In the genomic region with DNA sequence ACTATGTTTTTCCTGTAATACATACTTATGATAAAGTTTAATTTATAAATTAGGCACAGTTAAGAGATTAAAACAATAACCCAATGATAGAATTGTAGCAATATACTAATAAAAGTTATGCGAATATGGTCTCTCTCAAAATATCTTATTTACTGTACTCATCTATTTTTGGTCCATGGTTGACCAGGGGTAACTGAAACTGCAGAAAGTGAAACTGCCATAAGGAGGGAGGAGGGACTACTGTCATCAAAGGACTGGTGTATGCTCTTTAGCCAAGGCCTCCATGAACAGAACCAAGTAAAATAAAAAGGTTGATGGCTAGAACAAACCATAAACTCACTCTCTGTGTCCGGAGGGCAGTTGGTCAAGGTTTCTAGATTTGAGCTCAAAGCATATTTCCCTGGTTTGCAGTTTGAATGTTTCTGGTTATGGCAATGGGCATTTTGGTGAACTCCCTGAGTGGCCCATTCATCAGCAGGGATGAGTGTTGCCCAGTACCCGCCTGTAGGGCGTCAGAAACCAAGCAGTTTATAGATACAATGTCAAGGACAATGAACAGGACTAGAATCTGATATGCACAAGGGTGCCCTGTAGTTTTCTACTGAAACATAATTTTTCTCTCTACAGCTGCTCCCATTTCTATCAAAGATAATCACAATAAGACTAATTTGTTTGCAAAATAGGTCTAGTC, we compare ENCODE assay signal across 12 cellular contexts. TPM values are rescaled to one million over a fixed set of nuclear protein-coding genes. Genes with fewer than 3 reads are reported as not detected.
A peak's percentile ranks its signal among the peaks of the same experiment; 100 is the strongest.
DNase-seq lines count a peak whose midpoint lies in the region; ATAC-seq and TF ChIP-seq lines count a peak whose summit lies in the region.
"Had no signal": no experiment of that assay in that cellular context is flagged by ENCODE, and none has a peak within 500 bp of the region (broad histone marks: within the 10 kb centered on the region; RNA-seq: fewer than 3 reads in every experiment).

No MANE protein-coding gene starts in this region.

- CTCF ChIA-PET in activated CD4-positive, alpha-beta T cell treated with anti-CD3 and anti-CD28 coated beads, Interleukin-2, amount 10 ng/mL, durations not matched to agents 7 days and 5 days (lab: Charles Lee) = no interaction called here

- H3K9me2 ChIP-seq in OCI-LY1 (ENCODE audit: low read depth, low read length) (no peaks in the 10 kb centered on the region), hepatocyte (replicated peaks; ENCODE audit: insufficient read depth) (no peaks in the 10 kb centered on the region)

- 95% methylated on average over 4 of the region's 4 CpGs for WGBS in hepatocyte (ENCODE audit: low lambda C conversion rate, missing lambda C conversion rate)

- DNase-seq in hepatocyte (ENCODE audit: low spot score) = no peak
- DNase-seq in activated CD4-positive, alpha-beta T cell treated with anti-CD3 and anti-CD28 coated beads, Interleukin-2, amount 10 ng/mL, durations not matched to agents 7 days and 5 days = no peak
- no peak for DNase-seq in hepatic stellate cell (ENCODE audit: low spot score)
- no peak for DNase-seq in nephron progenitor cell
- DNase-seq: Caco-2, NCI-H146, SJCRH30 had no signal

- H3K79me2 ChIP-seq in OCI-LY1 (ENCODE audit: insufficient read depth, low read length) = peaks cover 53% of the 10 kb centered on the region
- H3K79me2 ChIP-seq in hepatocyte = peaks cover 100% of the 10 kb centered on the region

- H4K20me1 ChIP-seq in OCI-LY1 (ENCODE audit: insufficient read depth, low read length) = no peaks in the 10 kb centered on the region
- H4K20me1 ChIP-seq in hepatocyte (ENCODE audit: insufficient read depth, poor library complexity, severe bottlenecking) = peaks cover 47% of the 10 kb centered on the region

- H2AFZ ChIP-seq in OCI-LY1 (ENCODE audit: low read length) (no peak overlapping the region), hepatocyte (no peak overlapping the region)

- H3K4me1 Mint-ChIP-seq in activated CD4-positive, alpha-beta T cell treated with anti-CD3 and anti-CD28 coated beads, Interleukin-2, amount 10 ng/mL, durations not matched to agents 7 days and 5 days = peaks cover 60% of the 10 kb centered on the region
- peaks cover 14% of the 10 kb centered on the region for H3K4me1 Mint-ChIP-seq in nephron progenitor cell

- H3K27me3 Mint-ChIP-seq in activated CD4-positive, alpha-beta T cell treated with anti-CD3 and anti-CD28 coated beads, Interleukin-2, amount 10 ng/mL, durations not matched to agents 7 days and 5 days = no peaks in the 10 kb centered on the region
- no peaks in the 10 kb centered on the region for H3K27me3 Mint-ChIP-seq in nephron progenitor cell (ENCODE audit: low read depth, poor library complexity)

- H3K27me3 ChIP-seq in OCI-LY1 (ENCODE audit: insufficient read depth, low read length) (no peaks in the 10 kb centered on the region), hepatocyte (no peaks in the 10 kb centered on the region)
- H3K27me3 ChIP-seq: SJCRH30 had no signal

- H3K36me3 ChIP-seq in OCI-LY1 (ENCODE audit: insufficient read depth, low read length) = peaks cover 18% of the 10 kb centered on the region; the same call in 1 of the 2 replicates
- no peaks in the 10 kb centered on the region for H3K36me3 ChIP-seq in hepatocyte (replicated peaks; ENCODE audit: insufficient read depth, low read depth)
- H3K36me3 ChIP-seq: SJCRH30 had no signal

- peak; percentile 96 for ATAC-seq in GM18508 (IDR thresholded peaks at IDR 0.05; ENCODE audit: insufficient read depth, unreplicated experiment)
- ATAC-seq in GM21423 (IDR thresholded peaks at IDR 0.05; ENCODE audit: unreplicated experiment) = peak; percentile 96
- peak; percentile 94 for ATAC-seq in HG03064 (IDR thresholded peaks at IDR 0.05; ENCODE audit: low read depth, unreplicated experiment)
- ATAC-seq: stimulated activated effector memory CD8-positive, alpha-beta T cell treated with anti-CD3 and anti-CD28 coated beads, Interleukin-12 subunit alpha, Interleukin-12 subunit beta, amount 100 ng/mL, for 72 hours had no signal

- peaks cover 11% of the 10 kb centered on the region for H3K9me3 Mint-ChIP-seq in activated CD4-positive, alpha-beta T cell treated with anti-CD3 and anti-CD28 coated beads, Interleukin-2, amount 10 ng/mL, durations not matched to agents 7 days and 5 days
- H3K9me3 Mint-ChIP-seq in nephron progenitor cell = peaks cover 3% of the 10 kb centered on the region
- H3K9me3 Mint-ChIP-seq: stimulated activated effector memory CD8-positive, alpha-beta T cell treated with anti-CD3 and anti-CD28 coated beads, Interleukin-12 subunit alpha, Interleukin-12 subunit beta, amount 100 ng/mL, for 72 hours had no signal

- H3K4me1 ChIP-seq in OCI-LY1 (ENCODE audit: insufficient read depth, low read length, severe bottlenecking) (peaks cover 39% of the 10 kb centered on the region), hepatocyte (ENCODE audit: insufficient read depth) (no peaks in the 10 kb centered on the region)

- H3K27ac Mint-ChIP-seq in activated CD4-positive, alpha-beta T cell treated with anti-CD3 and anti-CD28 coated beads, Interleukin-2, amount 10 ng/mL, durations not matched to agents 7 days and 5 days = no peak overlapping the region
- no peak overlapping the region for H3K27ac Mint-ChIP-seq in nephron progenitor cell
- H3K27ac Mint-ChIP-seq: stimulated activated effector memory CD8-positive, alpha-beta T cell treated with anti-CD3 and anti-CD28 coated beads, Interleukin-12 subunit alpha, Interleukin-12 subunit beta, amount 100 ng/mL, for 72 hours had no signal

- TF ChIP-seq CTCF in OCI-LY1 (IDR thresholded peaks at IDR 0.05; ENCODE audit: low read length) = no peak
- no peak for TF ChIP-seq CTCF in hepatocyte (IDR thresholded peaks at IDR 0.05; ENCODE audit: poor library complexity)
- no peak for TF ChIP-seq CTCF in nephron progenitor cell (IDR thresholded peaks at IDR 0.05)

- H3K4me3 ChIP-seq in OCI-LY1 (ENCODE audit: low read depth, low read length, poor library complexity, severe bottlenecking) = no peak overlapping the region
- H3K4me3 ChIP-seq in hepatocyte = no peak overlapping the region
- H3K4me3 ChIP-seq: SJCRH30 had no signal

- no peaks in the 10 kb centered on the region for H3K9me3 ChIP-seq in OCI-LY1 (ENCODE audit: low read length)
- H3K9me3 ChIP-seq in hepatocyte (ENCODE audit: low read depth) = no peaks in the 10 kb centered on the region
- H3K9me3 ChIP-seq: Caco-2, SJCRH30 had no signal

- H3K27ac ChIP-seq in OCI-LY1 (ENCODE audit: low read depth, low read length, poor library complexity, severe bottlenecking) = peak overlapping the region; percentile 66
- H3K27ac ChIP-seq in hepatocyte = no peak overlapping the region
- H3K27ac ChIP-seq: SJCRH30 had no signal

- no peak overlapping the region for H3K9ac ChIP-seq in OCI-LY1 (ENCODE audit: low read length)

- H3F3A ChIP-seq in OCI-LY1 (ENCODE audit: insufficient read depth, low read length) = no peaks in the 10 kb centered on the region

- H3K36me3 Mint-ChIP-seq in activated CD4-positive, alpha-beta T cell treated with anti-CD3 and anti-CD28 coated beads, Interleukin-2, amount 10 ng/mL, durations not matched to agents 7 days and 5 days (ENCODE audit: low read depth) = peaks cover 67% of the 10 kb centered on the region
- peaks cover 27% of the 10 kb centered on the region for H3K36me3 Mint-ChIP-seq in nephron progenitor cell (ENCODE audit: low read depth)

- H3K4me2 ChIP-seq in OCI-LY1 (ENCODE audit: low read length) = peak overlapping the region; percentile 11; the same call in 1 of the 2 replicates
- no peak overlapping the region for H3K4me2 ChIP-seq in hepatocyte

- no peak overlapping the region for H3K4me3 Mint-ChIP-seq in activated CD4-positive, alpha-beta T cell treated with anti-CD3 and anti-CD28 coated beads, Interleukin-2, amount 10 ng/mL, durations not matched to agents 7 days and 5 days
- H3K4me3 Mint-ChIP-seq in nephron progenitor cell = no peak overlapping the region
- H3K4me3 Mint-ChIP-seq: stimulated activated effector memory CD8-positive, alpha-beta T cell treated with anti-CD3 and anti-CD28 coated beads, Interleukin-12 subunit alpha, Interleukin-12 subunit beta, amount 100 ng/mL, for 72 hours had no signal

- POLR2A ChIA-PET in activated CD4-positive, alpha-beta T cell treated with anti-CD3 and anti-CD28 coated beads, Interleukin-2, amount 10 ng/mL, durations not matched to agents 7 days and 5 days (lab: Charles Lee) = no interaction called here

RNA-seq across cellular contexts. Expression of gene LEMD3, which starts 19.8 kb away (rescaled TPM):
- total RNA-seq in hepatocyte = 34.8 and 51.1 TPM in 2 replicates
- polyA plus RNA-seq in hepatocyte = 15.5 and 17.7 TPM in 2 replicates
- 10 to 100 TPM; 28.5 to 30.9 TPM for total RNA-seq in activated CD4-positive, alpha-beta T cell treated with anti-CD3 and anti-CD28 coated beads, Interleukin-2, amount 10 ng/mL, durations not matched to agents 7 days and 5 days
